In genomic region chr20:41003143-41003932, GRCh38 we compare ENCODE assay signal across 8 cellular contexts. TPM values are rescaled to one million over a fixed set of nuclear protein-coding genes. Genes with fewer than 3 reads are reported as not detected.
A peak's percentile ranks its signal among the peaks of the same experiment; 100 is the strongest.
DNase-seq lines count a peak whose midpoint lies in the region; ATAC-seq and TF ChIP-seq lines count a peak whose summit lies in the region.

No MANE protein-coding gene starts in this region.

- no peaks in the 10 kb centered on the region for H3K9me3 ChIP-seq in colonic mucosa

- no peaks in the 10 kb centered on the region for H3K36me3 ChIP-seq in colonic mucosa

- H3K27ac Mint-ChIP-seq in mesothelial cell of epicardium = peak overlapping the region; percentile 88

- H3K9me3 Mint-ChIP-seq in mesothelial cell of epicardium = peaks cover 6% of the 10 kb centered on the region

- H3K27me3 Mint-ChIP-seq in mesothelial cell of epicardium (ENCODE audit: low read depth) = no peaks in the 10 kb centered on the region

- H3K4me3 ChIP-seq in colonic mucosa = no peak overlapping the region

- peaks cover 31% of the 10 kb centered on the region for H3K4me1 Mint-ChIP-seq in mesothelial cell of epicardium

- H3K27me3 ChIP-seq in colonic mucosa = no peaks in the 10 kb centered on the region

- peak overlapping the region; percentile 87 for H3K27ac ChIP-seq in colonic mucosa

- H3K36me3 Mint-ChIP-seq in mesothelial cell of epicardium = peaks cover 1% of the 10 kb centered on the region

- H3K4me1 ChIP-seq in colonic mucosa = peaks cover 16% of the 10 kb centered on the region

- intact Hi-C loops in colonic mucosa (cut with DNase I) = no loop called here

- H3K4me3 Mint-ChIP-seq in mesothelial cell of epicardium = no peak overlapping the region

- peak overlapping the region in 1 of 2 donors; percentile 82 for H3K9ac ChIP-seq in colonic mucosa (ENCODE audit: low read depth in 2 of 2, low read length in 2 of 2)

- ATAC-seq in GM18867 (IDR thresholded peaks at IDR 0.05; ENCODE audit: unreplicated experiment) (peak; percentile 64), HG03095 (IDR thresholded peaks at IDR 0.05; ENCODE audit: unreplicated experiment) (no peak), GM18517 (IDR thresholded peaks at IDR 0.05; ENCODE audit: unreplicated experiment) (no peak)

- TF ChIP-seq CTCF in colonic mucosa (IDR thresholded peaks at IDR 0.05) (no peak), mesothelial cell of epicardium (IDR thresholded peaks at IDR 0.05; ENCODE audit: unreplicated experiment) (no peak)

- DNase-seq in NCI-H2171 (lab: John Stamatoyannopoulos, UW) (peak; percentile 51), colonic mucosa (peak; percentile 92), mesothelial cell of epicardium (ENCODE audit: low spot score in 2 of 2, unreplicated experiment in 2 of 2) (no peak)
- DNase-seq in activated CD4-positive, alpha-beta T cell treated with anti-CD3 and anti-CD28 coated beads for 24 hours (ENCODE audit: low read depth in 2 of 2) = peak; percentile 37 to 50
- DNase-seq in stimulated activated CD8-positive, alpha-beta memory T cell treated with anti-CD3 and anti-CD28 coated beads, Interleukin-4, amount 100 ng/mL, for 4 hours (ENCODE audit: low read depth in 2 of 2, low spot score in 1 of 2) = peak; percentile 34 to 53

RNA-seq across cellular contexts. Expression of gene TOP1, which starts 25.3 kb away (rescaled TPM):
- 10 to 100 TPM; 80.6 to 85.5 TPM for total RNA-seq in colonic mucosa
- total RNA-seq in mesothelial cell of epicardium = 76.0 to 78.6 TPM (median 76.7 TPM) in 3 replicates

Comparison
In these comparisons a context has a peak if more than half of its experiments do, and no peak if none do; other contexts are left out.
1. DNase-seq: peak in NCI-H2171 (single experiment), activated CD4-positive, alpha-beta T cell treated with anti-CD3 and anti-CD28 coated beads for 24 hours (2 of 2), colonic mucosa (single experiment) and stimulated activated CD8-positive, alpha-beta memory T cell treated with anti-CD3 and anti-CD28 coated beads, Interleukin-4, amount 100 ng/mL, for 4 hours (2 of 2); none in mesothelial cell of epicardium (0 of 2).